8 cellular contexts compared by ENCODE assay signal in genomic region chr19:19459707-19460251, GRCh38. TPM values are rescaled to one million over a fixed set of nuclear protein-coding genes. Genes with fewer than 3 reads are reported as not detected.
A peak's percentile ranks its signal among the peaks of the same experiment; 100 is the strongest.
DNase-seq lines count a peak whose midpoint lies in the region; ATAC-seq and TF ChIP-seq lines count a peak whose summit lies in the region.

No MANE protein-coding gene starts in this region.

- peaks cover 13% of the 10 kb centered on the region; the same call in 1 of the 2 replicates for H3F3A ChIP-seq in SU-DHL-6 (ENCODE audit: insufficient read depth)

- peaks cover 54 to 88% of the 10 kb centered on the region in 2 donors for H3K4me1 ChIP-seq in left lung

- peak overlapping the region; percentile 81 for H3K4me3 Mint-ChIP-seq in activated naive CD8-positive, alpha-beta T cell treated with anti-CD3 and anti-CD28 coated beads, Interleukin-2, amount 10 ng/mL, durations not matched to agents 7 days and 5 days

- no peaks in the 10 kb centered on the region for H3K27me3 Mint-ChIP-seq in activated naive CD8-positive, alpha-beta T cell treated with anti-CD3 and anti-CD28 coated beads, Interleukin-2, amount 10 ng/mL, durations not matched to agents 7 days and 5 days

- H2AFZ ChIP-seq in SU-DHL-6 (ENCODE audit: low read depth, low read length, severe bottlenecking): no peak overlapping the region

- peak overlapping the region; percentile 40 for H3K9ac ChIP-seq in SU-DHL-6 (ENCODE audit: low read length)

- H3K27me3 ChIP-seq in SU-DHL-6 (ENCODE audit: low read length): no peaks in the 10 kb centered on the region
- no peaks in the 10 kb centered on the region for H3K27me3 ChIP-seq in left lung

- H3K4me1 Mint-ChIP-seq in activated naive CD8-positive, alpha-beta T cell treated with anti-CD3 and anti-CD28 coated beads, Interleukin-2, amount 10 ng/mL, durations not matched to agents 7 days and 5 days: peaks cover 63% of the 10 kb centered on the region

- peak; percentile 42 for ATAC-seq in GM21825 (IDR thresholded peaks at IDR 0.05; ENCODE audit: unreplicated experiment)
- ATAC-seq in activated naive CD8-positive, alpha-beta T cell treated with anti-CD3 and anti-CD28 coated beads, Interleukin-2, amount 10 ng/mL, durations not matched to agents 7 days and 5 days (ENCODE audit: low read depth): peak; percentile 62
- ATAC-seq in left lung: peak; percentile 10

- H3K4me2 ChIP-seq in SU-DHL-6 (ENCODE audit: low read depth, low read length, poor library complexity, severe bottlenecking): peak overlapping the region; percentile 45

- intact Hi-C loops in left lung (cut with DNase I): no loop called here

- H3K36me3 Mint-ChIP-seq in activated naive CD8-positive, alpha-beta T cell treated with anti-CD3 and anti-CD28 coated beads, Interleukin-2, amount 10 ng/mL, durations not matched to agents 7 days and 5 days: peaks cover 18% of the 10 kb centered on the region

- H3K9me3 Mint-ChIP-seq in activated naive CD8-positive, alpha-beta T cell treated with anti-CD3 and anti-CD28 coated beads, Interleukin-2, amount 10 ng/mL, durations not matched to agents 7 days and 5 days: no peaks in the 10 kb centered on the region

- TF ChIP-seq CTCF in SU-DHL-6 (IDR thresholded peaks at IDR 0.05; ENCODE audit: insufficient read depth, low read length, poor library complexity, severe bottlenecking) (no peak), left lung (IDR thresholded peaks at IDR 0.05) (no peak)

- DNase-seq in AG08395 (ENCODE audit: low spot score) (peak; percentile 73), left lung (peak; percentile 58 to 78), NCI-H1436 (lab: John Stamatoyannopoulos, UW) (no peak), DMS53 treated with DMSO at 0.1 percent for 48 hours (lab: John Stamatoyannopoulos, UW; ENCODE audit: unreplicated experiment) (no peak)
- peak; percentile 64 for DNase-seq in activated naive CD8-positive, alpha-beta T cell treated with anti-CD3 and anti-CD28 coated beads, Interleukin-2, amount 10 ng/mL, durations not matched to agents 7 days and 5 days
- DNase-seq in stimulated activated CD8-positive, alpha-beta memory T cell treated with anti-CD3 and anti-CD28 coated beads, Interleukin-2, amount 100 ng/mL, for 1 hour (ENCODE audit: low read depth in 2 of 2): peak; percentile 42

- H3K27ac ChIP-seq in SU-DHL-6 (ENCODE audit: low read depth, low read length): peak overlapping the region; percentile 69
- H3K27ac ChIP-seq in left lung: peak overlapping the region; percentile 75 to 97

- H3K79me2 ChIP-seq in SU-DHL-6 (ENCODE audit: insufficient read depth, low read length): peaks cover 95% of the 10 kb centered on the region

- H3K9me3 ChIP-seq in SU-DHL-6 (ENCODE audit: insufficient read depth, low read length) (no peaks in the 10 kb centered on the region), left lung (no peaks in the 10 kb centered on the region)

- H3K27ac Mint-ChIP-seq in activated naive CD8-positive, alpha-beta T cell treated with anti-CD3 and anti-CD28 coated beads, Interleukin-2, amount 10 ng/mL, durations not matched to agents 7 days and 5 days: peak overlapping the region; percentile 98

- peaks cover 4% of the 10 kb centered on the region; the same call in 1 of the 2 replicates for H4K20me1 ChIP-seq in SU-DHL-6 (ENCODE audit: low read depth, low read length)

- H3K36me3 ChIP-seq in SU-DHL-6 (ENCODE audit: low read length): peaks cover 2% of the 10 kb centered on the region; the same call in 1 of the 2 replicates
- peaks cover 0 to under 1% of the 10 kb centered on the region in 2 donors for H3K36me3 ChIP-seq in left lung

- H3K9me2 ChIP-seq in SU-DHL-6 (replicated peaks; ENCODE audit: insufficient read depth, low read length): no peaks in the 10 kb centered on the region

- POLR2A ChIA-PET in activated naive CD8-positive, alpha-beta T cell treated with anti-CD3 and anti-CD28 coated beads, Interleukin-2, amount 10 ng/mL, durations not matched to agents 7 days and 5 days (lab: Charles Lee): interaction anchor here (0.6 to 4.1 kb wide), 9 partner anchors 8 to 142 kb away, joined by 3 to 37 read pairs (median 8); partner anchors contain the start of gene GATAD2A

- H3K4me3 ChIP-seq in SU-DHL-6 (ENCODE audit: insufficient read depth, low read length, poor library complexity, severe bottlenecking): peak overlapping the region; percentile 12
- peak overlapping the region in 1 of 2 donors; percentile 27 for H3K4me3 ChIP-seq in left lung

RNA-seq across cellular contexts. Expression of gene GATAD2A, which starts 54.3 kb away (rescaled TPM):
- total RNA-seq in activated naive CD8-positive, alpha-beta T cell treated with anti-CD3 and anti-CD28 coated beads, Interleukin-2, amount 10 ng/mL, durations not matched to agents 7 days and 5 days: 100 to 1,000 TPM; 152 to 153 TPM
- 10 to 100 TPM; 66.3 to 97.3 TPM for total RNA-seq in left lung

RNA-seq across cellular contexts. Expression of gene TSSK6, which starts 55.6 kb away (rescaled TPM):
- 1 to 10 TPM; 5.8 to 6.5 TPM for total RNA-seq in activated naive CD8-positive, alpha-beta T cell treated with anti-CD3 and anti-CD28 coated beads, Interleukin-2, amount 10 ng/mL, durations not matched to agents 7 days and 5 days
- total RNA-seq in left lung: 1 to 10 TPM; 1.3 to 1.4 TPM

RNA-seq across cellular contexts. Expression of gene NDUFA13, which starts 56.2 kb away (rescaled TPM):
- total RNA-seq in activated naive CD8-positive, alpha-beta T cell treated with anti-CD3 and anti-CD28 coated beads, Interleukin-2, amount 10 ng/mL, durations not matched to agents 7 days and 5 days: 100 to 1,000 TPM; 306 to 336 TPM
- total RNA-seq in left lung: 100 to 1,000 TPM; 246 to 303 TPM

Comparison
In these comparisons a context has a peak if more than half of its experiments do, and no peak if none do; other contexts are left out.
1. DNase-seq: peak in AG08395 (single experiment), activated naive CD8-positive, alpha-beta T cell treated with anti-CD3 and anti-CD28 coated beads, Interleukin-2, amount 10 ng/mL, durations not matched to agents 7 days and 5 days (single experiment), left lung (2 of 2) and stimulated activated CD8-positive, alpha-beta memory T cell treated with anti-CD3 and anti-CD28 coated beads, Interleukin-2, amount 100 ng/mL, for 1 hour (2 of 2); none in NCI-H1436 (single experiment) and DMS53 treated with DMSO at 0.1 percent for 48 hours (single experiment).
2. ATAC-seq: peak in every context shown above with its lines; median percentile 62 in activated naive CD8-positive, alpha-beta T cell treated with anti-CD3 and anti-CD28 coated beads, Interleukin-2, amount 10 ng/mL, durations not matched to agents 7 days and 5 days; 42 in GM21825; 10 in left lung.